ENCODE assay signal across 8 cellular contexts in genomic region chr14:22980672-22981089, GRCh38. TPM values are rescaled to one million over a fixed set of nuclear protein-coding genes. Genes with fewer than 3 reads are reported as not detected.
A peak's percentile ranks its signal among the peaks of the same experiment; 100 is the strongest.
DNase-seq lines count a peak whose midpoint lies in the region; ATAC-seq and TF ChIP-seq lines count a peak whose summit lies in the region.

No MANE protein-coding gene starts in this region.

- TF ChIP-seq CTCF in adrenal gland (IDR thresholded peaks at IDR 0.05) = no peak

- peak in 1 of 2 donors; percentile 10 for TF ChIP-seq POLR2A in adrenal gland (IDR thresholded peaks at IDR 0.05)

- peak overlapping the region in 4 of 5 donors; percentile 0 to 90 (median 57) for H3K27ac ChIP-seq in adrenal gland

- no peak for ATAC-seq in GM18511 (IDR thresholded peaks at IDR 0.05; ENCODE audit: unreplicated experiment)

- DNase-seq in AG08396 (ENCODE audit: low spot score) (peak; percentile 88), LoVo (ENCODE audit: low spot score) (peak; percentile 77), adrenal gland (peak in 6 of 7 donors; percentile 15 to 62 (median 30)), iPS-NIHi11 (ENCODE audit: low spot score) (peak; percentile 86), cerebellar cortex (ENCODE audit: low spot score) (no peak), posterior vena cava (ENCODE audit: low spot score) (no peak)
- peak; percentile 43 for DNase-seq in stimulated activated CD4-positive, alpha-beta T cell treated with anti-CD3 and anti-CD28 coated beads, Interleukin-2, amount 100 ng/mL, for 4 hours (ENCODE audit: low read depth)

- peaks cover 13 to 24% of the 10 kb centered on the region in 2 donors for H3K4me1 ChIP-seq in adrenal gland (replicated peaks in 1 of 2)

- H3K27me3 ChIP-seq in adrenal gland = no peaks in the 10 kb centered on the region

- no peaks in the 10 kb centered on the region for H3K36me3 ChIP-seq in adrenal gland (replicated peaks in 1 of 2)

- H3K4me3 ChIP-seq in adrenal gland = peak overlapping the region in 2 of 4 donors; percentile 58 to 92

- WGBS in adrenal gland, 4 donors = 0 to 2% (median 1%) methylated on average over 3 to 41 of the region's 41 CpGs

- no peaks in the 10 kb centered on the region for H3K9me3 ChIP-seq in adrenal gland (replicated peaks in 1 of 3)

- intact Hi-C loops in adrenal gland (cut with DNase I) (loop anchor here in 1 of 2 donors (10.0 kb wide), 1 partner anchor 46 kb away; no protein-coding TSS in a partner anchor), posterior vena cava (cut with DNase I) (no loop called here)

RNA-seq across cellular contexts. Expression of gene AJUBA, which starts 1.7 kb away (rescaled TPM):
- total RNA-seq in adrenal gland (10 to 100 TPM in 3 of 8 donors, 1 to 10 TPM in 5; 2.0 to 12.6 (median 7.3) TPM), posterior vena cava (1 to 10 TPM; 5.1 to 6.4 TPM)
- 1 to 10 TPM; 1.4 to 3.6 (median 2.3) TPM for polyA plus RNA-seq in adrenal gland

RNA-seq across cellular contexts. Expression of gene HAUS4, which starts 23.8 kb away (rescaled TPM):
- total RNA-seq in adrenal gland = 10 to 100 TPM; 16.8 to 72.2 (median 40.9) TPM
- 10 to 100 TPM; 11.2 to 20.4 (median 20.0) TPM for polyA plus RNA-seq in adrenal gland
- total RNA-seq in posterior vena cava = 10 to 100 TPM; 18.0 to 29.2 TPM

RNA-seq across cellular contexts. Expression of gene C14orf93, which starts 29.3 kb away (rescaled TPM):
- total RNA-seq in adrenal gland = 10 to 100 TPM in 2 of 8 donors, 1 to 10 TPM in 6; 4.0 to 12.4 (median 7.7) TPM
- polyA plus RNA-seq in adrenal gland = 10 to 100 TPM in 1 of 3 donors, 1 to 10 TPM in 2; 2.9 to 12.5 (median 7.5) TPM
- total RNA-seq in posterior vena cava = 1 to 10 TPM; 3.8 to 5.7 TPM

RNA-seq across cellular contexts. Expression of gene PRMT5, which starts 51.5 kb away (rescaled TPM):
- total RNA-seq in adrenal gland (100 to 1,000 TPM in 2 of 8 donors, 10 to 100 TPM in 6; 28.6 to 125 (median 62.8) TPM), posterior vena cava (10 to 100 TPM; 44.9 to 45.9 TPM)
- 100 to 1,000 TPM in 1 of 3 donors, 10 to 100 TPM in 2; 20.9 to 134 (median 21.6) TPM for polyA plus RNA-seq in adrenal gland

RNA-seq across cellular contexts. Expression of gene PSMB5, which starts 54.0 kb away (rescaled TPM):
- total RNA-seq in adrenal gland = 100 to 1,000 TPM; 114 to 251 (median 139) TPM
- polyA plus RNA-seq in adrenal gland = 100 to 1,000 TPM in 1 of 3 donors, 10 to 100 TPM in 2; 55.4 to 175 (median 75.4) TPM
- total RNA-seq in posterior vena cava = 10 to 100 TPM; 71.5 to 78.8 TPM

Comparison
In these comparisons a context has a peak if more than half of its experiments do, and no peak if none do; other contexts are left out.
1. DNase-seq: peak in AG08396 (single experiment), LoVo (single experiment), adrenal gland (6 of 7), iPS-NIHi11 (single experiment) and stimulated activated CD4-positive, alpha-beta T cell treated with anti-CD3 and anti-CD28 coated beads, Interleukin-2, amount 100 ng/mL, for 4 hours (single experiment); none in cerebellar cortex (single experiment) and posterior vena cava (single experiment).